ENCODE assay signal across 6 cellular contexts in the genomic region with DNA sequence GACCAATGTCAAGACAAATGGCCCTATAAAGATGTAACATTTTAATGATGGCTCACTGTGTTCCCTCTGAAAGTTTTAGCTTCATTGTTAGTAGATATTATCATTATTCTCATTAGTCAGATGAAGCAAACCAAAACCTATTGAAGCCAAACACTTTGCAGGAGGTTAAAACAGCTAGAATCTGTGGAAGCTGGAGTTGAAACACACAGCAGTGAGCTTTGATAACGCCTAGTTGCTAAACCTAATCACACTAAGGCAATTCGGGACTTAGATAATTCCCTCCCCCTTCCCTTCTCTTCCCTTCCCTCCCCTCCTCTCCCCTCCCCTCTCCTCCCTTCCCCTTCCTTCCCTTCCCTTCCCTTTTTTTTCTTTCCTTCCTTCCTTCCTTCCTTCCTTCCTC.
"Had no signal": no experiment of that assay in that cellular context is flagged by ENCODE, and none has a peak within 500 bp of the region (broad histone marks: within the 10 kb centered on the region; RNA-seq: fewer than 3 reads in every experiment).

No MANE protein-coding gene starts in this region.

- H3K4me2 ChIP-seq: GM23338 had no signal

- H2AFZ ChIP-seq: GM23338 had no signal

- ATAC-seq: GM23338 had no signal

- H3K4me3 ChIP-seq: GM23338 had no signal

- DNase-seq: H9, HCEC 1CT had no signal

- FAIRE-seq: H1, H54, HTR-8/SVneo had no signal
